ENCODE assay signal across 2 cellular contexts in the genomic region with DNA sequence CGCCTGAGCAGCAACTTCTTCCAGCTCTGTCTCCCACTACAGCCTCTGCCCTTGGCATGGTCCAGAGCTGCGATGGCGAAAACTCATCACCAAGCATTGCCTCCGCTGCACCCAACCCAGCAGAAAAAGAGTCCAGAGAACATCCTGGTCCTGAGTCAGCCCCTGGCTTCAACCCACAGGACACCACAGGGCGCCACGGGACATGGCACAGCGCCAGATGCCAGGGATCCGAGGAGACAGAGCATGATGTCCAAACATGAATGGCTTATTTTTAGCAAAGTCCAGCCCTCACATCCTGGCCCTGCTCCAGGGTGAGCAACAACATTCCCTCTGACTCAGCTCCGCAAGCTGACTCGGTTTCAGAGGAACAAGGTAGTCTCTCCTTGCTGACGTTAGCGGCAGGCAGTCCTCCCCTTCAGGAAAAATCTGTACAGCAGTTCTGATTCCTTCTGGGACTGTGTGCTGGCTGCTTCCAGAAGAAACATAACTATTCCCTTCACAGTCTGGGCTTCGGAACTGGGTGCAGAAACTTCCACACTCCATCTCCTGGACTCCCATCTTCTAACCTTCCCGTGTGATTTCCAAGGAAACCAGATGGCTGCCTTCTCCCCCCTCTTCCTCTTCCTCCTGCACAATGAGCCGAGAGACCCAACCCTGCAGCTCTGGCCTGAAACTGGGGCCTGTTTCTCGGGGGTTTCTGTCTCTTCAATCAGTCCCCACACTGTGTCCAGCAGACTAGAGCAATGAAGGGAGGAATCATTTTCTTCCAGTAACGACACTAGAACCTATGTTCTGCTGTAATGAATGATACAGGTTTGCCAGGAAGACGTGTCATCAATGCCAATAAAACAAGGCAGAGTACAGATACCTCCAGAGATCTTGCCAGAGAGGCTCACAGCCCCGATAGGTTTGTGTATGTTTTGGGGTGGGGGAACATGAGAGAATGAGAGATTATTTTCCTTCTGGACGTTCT.
TF ChIP-seq lines count a peak whose summit lies in the region.

No MANE protein-coding gene starts in this region.

TF ChIP-seq in A549, 52 proteins besides CTCF, POLR2A, EP300 and RAD21 (continued from another document):
- TF ChIP-seq TP53 (CRISPR knock-in tag; IDR thresholded peaks at IDR 0.05): 0 out of 2 replicates have a peak, but pooled peaks have one; percentile 66
- TF ChIP-seq HES2 (IDR thresholded peaks at IDR 0.05): 0 out of 2 replicates have a peak, but pooled peaks have one; percentile 8
- peak; percentile 12; the same call in 1 of the 2 replicates for TF ChIP-seq E2F6 (IDR thresholded peaks at IDR 0.05; ENCODE audit: borderline replicate concordance, low read depth)
- no peak for TF ChIP-seq POLR2AphosphoS2 (conservative IDR thresholded peaks at IDR 0.05; ENCODE audit: low read length)
- peak; percentile 78 for TF ChIP-seq SMC3 (IDR thresholded peaks at IDR 0.05)
- peak; percentile 62; the same call in 1 of the 2 replicates for TF ChIP-seq EHF (CRISPR knock-in tag; IDR thresholded peaks at IDR 0.05)
- no peak for TF ChIP-seq MAZ (IDR thresholded peaks at IDR 0.05; ENCODE audit: borderline replicate concordance, low read depth, low read length)
- no peak for TF ChIP-seq ZC3H11A (IDR thresholded peaks at IDR 0.05)
- peak; percentile 91 for TF ChIP-seq MAFK (IDR thresholded peaks at IDR 0.05; ENCODE audit: partially characterized antibody)
- TF ChIP-seq HOXA7 (CRISPR knock-in tag; IDR thresholded peaks at IDR 0.05): no peak
- no peak for TF ChIP-seq MYC (IDR thresholded peaks at IDR 0.05; ENCODE audit: borderline replicate concordance, low read length)
- no peak for TF ChIP-seq KDM5A (IDR thresholded peaks at IDR 0.05)
- peak; percentile 96 for TF ChIP-seq JUNB (IDR thresholded peaks at IDR 0.05)
- TF ChIP-seq FOSB (CRISPR knock-in tag; IDR thresholded peaks at IDR 0.05): no peak
- no peak for TF ChIP-seq CBX2 (IDR thresholded peaks at IDR 0.05; ENCODE audit: borderline replicate concordance, low read depth)
- TF ChIP-seq HMGXB4 (CRISPR knock-in tag; IDR thresholded peaks at IDR 0.05; ENCODE audit: borderline replicate concordance): no peak
- TF ChIP-seq MAX (IDR thresholded peaks at IDR 0.05): peak; percentile 94
- 0 out of 2 replicates have a peak, but pooled peaks have one; percentile 48 for TF ChIP-seq HEYL (CRISPR knock-in tag; IDR thresholded peaks at IDR 0.05)
- TF ChIP-seq NFE2L2 (conservative IDR thresholded peaks at IDR 0.05; ENCODE audit: low read length): no peak
- TF ChIP-seq CBX8 (IDR thresholded peaks at IDR 0.05): no peak
- peak; percentile 26 for TF ChIP-seq ZNF302 (CRISPR knock-in tag; IDR thresholded peaks at IDR 0.05)
- TF ChIP-seq HOXB5 (CRISPR knock-in tag; IDR thresholded peaks at IDR 0.05): peak; percentile 19; the same call in 1 of the 2 replicates
- peak; percentile 94 for TF ChIP-seq FOSL2 (IDR thresholded peaks at IDR 0.05)
- peak; percentile 97 for TF ChIP-seq FOSL2 (CRISPR knock-in tag; IDR thresholded peaks at IDR 0.05)
- peak; percentile 80 for TF ChIP-seq PBX3 (IDR thresholded peaks at IDR 0.05)

TF ChIP-seq in K562, 482 proteins besides CTCF, POLR2A, EP300 and RAD21 (continued from another document and continues in another):
- TF ChIP-seq REST (CRISPR knock-in tag; IDR thresholded peaks at IDR 0.05; ENCODE audit: low read depth): no peak
- TF ChIP-seq TAF7 (tag; IDR thresholded peaks at IDR 0.05): no peak
- TF ChIP-seq THAP7 (CRISPR knock-in tag; IDR thresholded peaks at IDR 0.05): no peak
- no peak for TF ChIP-seq ZNF589 (CRISPR knock-in tag; IDR thresholded peaks at IDR 0.05; ENCODE audit: low read depth)
- no peak for TF ChIP-seq RBM14 (IDR thresholded peaks at IDR 0.05; ENCODE audit: borderline replicate concordance, insufficient read depth, low read depth, low read length)
- no peak for TF ChIP-seq ZNF318 (IDR thresholded peaks at IDR 0.05; ENCODE audit: borderline replicate concordance in 1 of 2, low read depth in 1 of 2)
- TF ChIP-seq ZNF324 (CRISPR knock-in tag; IDR thresholded peaks at IDR 0.05): no peak
- TF ChIP-seq, protein P1, sequence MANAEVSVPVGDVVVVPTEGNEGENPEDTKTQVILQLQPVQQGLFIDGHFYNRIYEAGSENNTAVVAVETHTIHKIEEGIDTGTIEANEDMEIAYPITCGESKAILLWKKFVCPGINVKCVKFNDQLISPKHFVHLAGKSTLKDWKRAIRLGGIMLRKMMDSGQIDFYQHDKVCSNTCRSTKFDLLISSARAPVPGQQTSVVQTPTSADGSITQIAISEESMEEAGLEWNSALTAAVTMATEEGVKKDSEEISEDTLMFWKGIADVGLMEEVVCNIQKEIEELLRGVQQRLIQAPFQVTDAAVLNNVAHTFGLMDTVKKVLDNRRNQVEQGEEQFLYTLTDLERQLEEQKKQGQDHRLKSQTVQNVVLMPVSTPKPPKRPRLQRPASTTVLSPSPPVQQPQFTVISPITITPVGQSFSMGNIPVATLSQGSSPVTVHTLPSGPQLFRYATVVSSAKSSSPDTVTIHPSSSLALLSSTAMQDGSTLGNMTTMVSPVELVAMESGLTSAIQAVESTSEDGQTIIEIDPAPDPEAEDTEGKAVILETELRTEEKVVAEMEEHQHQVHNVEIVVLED (CRISPR knock-in tag; IDR thresholded peaks at IDR 0.05): no peak
- no peak for TF ChIP-seq HOMEZ (CRISPR knock-in tag; IDR thresholded peaks at IDR 0.05)
- no peak for TF ChIP-seq EGR1 (conservative IDR thresholded peaks at IDR 0.05)
- TF ChIP-seq, protein P2, sequence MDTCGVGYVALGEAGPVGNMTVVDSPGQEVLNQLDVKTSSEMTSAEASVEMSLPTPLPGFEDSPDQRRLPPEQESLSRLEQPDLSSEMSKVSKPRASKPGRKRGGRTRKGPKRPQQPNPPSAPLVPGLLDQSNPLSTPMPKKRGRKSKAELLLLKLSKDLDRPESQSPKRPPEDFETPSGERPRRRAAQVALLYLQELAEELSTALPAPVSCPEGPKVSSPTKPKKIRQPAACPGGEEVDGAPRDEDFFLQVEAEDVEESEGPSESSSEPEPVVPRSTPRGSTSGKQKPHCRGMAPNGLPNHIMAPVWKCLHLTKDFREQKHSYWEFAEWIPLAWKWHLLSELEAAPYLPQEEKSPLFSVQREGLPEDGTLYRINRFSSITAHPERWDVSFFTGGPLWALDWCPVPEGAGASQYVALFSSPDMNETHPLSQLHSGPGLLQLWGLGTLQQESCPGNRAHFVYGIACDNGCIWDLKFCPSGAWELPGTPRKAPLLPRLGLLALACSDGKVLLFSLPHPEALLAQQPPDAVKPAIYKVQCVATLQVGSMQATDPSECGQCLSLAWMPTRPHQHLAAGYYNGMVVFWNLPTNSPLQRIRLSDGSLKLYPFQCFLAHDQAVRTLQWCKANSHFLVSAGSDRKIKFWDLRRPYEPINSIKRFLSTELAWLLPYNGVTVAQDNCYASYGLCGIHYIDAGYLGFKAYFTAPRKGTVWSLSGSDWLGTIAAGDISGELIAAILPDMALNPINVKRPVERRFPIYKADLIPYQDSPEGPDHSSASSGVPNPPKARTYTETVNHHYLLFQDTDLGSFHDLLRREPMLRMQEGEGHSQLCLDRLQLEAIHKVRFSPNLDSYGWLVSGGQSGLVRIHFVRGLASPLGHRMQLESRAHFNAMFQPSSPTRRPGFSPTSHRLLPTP (IDR thresholded peaks at IDR 0.05; ENCODE audit: borderline replicate concordance, extremely low read depth, insufficient read length): no peak
- TF ChIP-seq PHB2 (IDR thresholded peaks at IDR 0.05; ENCODE audit: low read depth): no peak
- peak; percentile 53; the same call in 1 of the 2 replicates for TF ChIP-seq JUN (IDR thresholded peaks at IDR 0.05; ENCODE audit: borderline replicate concordance, low read depth, low read length)
- no peak for TF ChIP-seq JUN (CRISPR knock-in tag; IDR thresholded peaks at IDR 0.05; ENCODE audit: borderline replicate concordance)
- no peak for TF ChIP-seq DIDO1 (tag; IDR thresholded peaks at IDR 0.05; ENCODE audit: low read depth)
- no peak for TF ChIP-seq ZKSCAN1 (IDR thresholded peaks at IDR 0.05; ENCODE audit: low read depth, low read length)
- no peak for TF ChIP-seq KDM4B (IDR thresholded peaks at IDR 0.05; ENCODE audit: borderline replicate concordance in 2 of 2, low read depth in 1 of 2)
- no peak for TF ChIP-seq KLF16 (IDR thresholded peaks at IDR 0.05)
- TF ChIP-seq C11orf30 (IDR thresholded peaks at IDR 0.05; ENCODE audit: low read depth): no peak
